ENCODE assay signal across 13 cellular contexts in genomic region chr11:76120513-76121081, GRCh38.
DNase-seq lines count a peak whose midpoint lies in the region; FAIRE-seq and TF ChIP-seq lines count a peak whose summit lies in the region.
"Had no signal": no experiment of that assay in that cellular context is flagged by ENCODE, and none has a peak within 500 bp of the region (broad histone marks: within the 10 kb centered on the region; RNA-seq: fewer than 3 reads in every experiment).

No MANE protein-coding gene starts in this region.

- TF ChIP-seq CTCF in bronchial epithelial cell (IDR thresholded peaks at IDR 0.05; ENCODE audit: insufficient read depth, low read length, severe bottlenecking): no peak
- no peak for TF ChIP-seq CTCF in hepatocyte (IDR thresholded peaks at IDR 0.05; ENCODE audit: poor library complexity)
- no peak for TF ChIP-seq CTCF in parathyroid adenoma (IDR thresholded peaks at IDR 0.05)
- TF ChIP-seq CTCF in GM13977 (IDR thresholded peaks at IDR 0.05; ENCODE audit: extremely low read depth, insufficient read depth, missing control alignments): no peak

- DNase-seq in ELF-1 (ENCODE audit: low read depth, low spot score) (peak; percentile 26), bronchial epithelial cell (ENCODE audit: low read depth) (no peak), hepatocyte (ENCODE audit: low spot score) (no peak), kidney glomerular epithelial cell (lab: John Stamatoyannopoulos, UW) (no peak), NCI-H82 (lab: John Stamatoyannopoulos, UW) (no peak), NOMO-1 (lab: John Stamatoyannopoulos, UW; ENCODE audit: unreplicated experiment in 2 of 2) (no peak), GM13977 (ENCODE audit: low spot score) (no peak)
- DNase-seq: activated CD8-positive, alpha-beta memory T cell treated with anti-CD3 and anti-CD28 coated beads, Interleukin-2, amount 50 U/mL, for 48 hours; NCI-H2029; stimulated activated naive CD4-positive, alpha-beta T cell treated with Interleukin-2 at 50 U/mL for 16 hours had no signal

- WGBS in hepatocyte (ENCODE audit: low lambda C conversion rate, missing lambda C conversion rate): 53% methylated on average over 5 of the region's 5 CpGs

- H3K4me3 ChIP-seq in bronchial epithelial cell (ENCODE audit: low read depth, low read length): no peak overlapping the region
- no peak overlapping the region for H3K4me3 ChIP-seq in hepatocyte
- no peak overlapping the region for H3K4me3 ChIP-seq in parathyroid adenoma (ENCODE audit: low read depth, low read length)
- H3K4me3 ChIP-seq: K562 had no signal

- peak; percentile 52 for FAIRE-seq in bronchial epithelial cell (lab: Jason Lieb, UNC)
- FAIRE-seq: K562, TTC549 had no signal

- in situ Hi-C loops in GM13977 (cut with MboI; ENCODE audit: low pct_unique_long_range_greater_than_20kb, low sequenced_read_pairs, unreplicated experiment): no loop called here

- H2AFZ ChIP-seq in hepatocyte: no peak overlapping the region
- peak overlapping the region; percentile 38 for H2AFZ ChIP-seq in parathyroid adenoma

- H3K4me2 ChIP-seq in hepatocyte: peak overlapping the region; percentile 52
- H3K4me2 ChIP-seq in parathyroid adenoma (ENCODE audit: low read length): no peak overlapping the region

- H3K4me1 ChIP-seq in hepatocyte (ENCODE audit: insufficient read depth) (peaks cover 13% of the 10 kb centered on the region), parathyroid adenoma (peaks cover 26% of the 10 kb centered on the region)

- H3K9me2 ChIP-seq in hepatocyte (replicated peaks; ENCODE audit: insufficient read depth): no peaks in the 10 kb centered on the region

- H3K27ac ChIP-seq in hepatocyte (peak overlapping the region; percentile 29), parathyroid adenoma (peak overlapping the region; percentile 78)

- no peak overlapping the region for H3K9ac ChIP-seq in parathyroid adenoma

- H3K36me3 ChIP-seq in bronchial epithelial cell (ENCODE audit: control insufficient read depth, insufficient read depth, low read length) (no peaks in the 10 kb centered on the region), hepatocyte (replicated peaks; ENCODE audit: insufficient read depth, low read depth) (no peaks in the 10 kb centered on the region), parathyroid adenoma (ENCODE audit: control insufficient read depth, insufficient read depth, low read length) (no peaks in the 10 kb centered on the region)

- H3K79me2 ChIP-seq in hepatocyte: no peaks in the 10 kb centered on the region
- H3K79me2 ChIP-seq in parathyroid adenoma: no peaks in the 10 kb centered on the region

- H3K9me3 ChIP-seq in hepatocyte (ENCODE audit: low read depth): no peaks in the 10 kb centered on the region
- H3K9me3 ChIP-seq in parathyroid adenoma (ENCODE audit: control insufficient read depth, low read length): no peaks in the 10 kb centered on the region

- H4K20me1 ChIP-seq in hepatocyte (ENCODE audit: insufficient read depth, poor library complexity, severe bottlenecking): no peaks in the 10 kb centered on the region

- H3K27me3 ChIP-seq in bronchial epithelial cell (ENCODE audit: control insufficient read depth, insufficient read depth, low read length): no peaks in the 10 kb centered on the region
- no peaks in the 10 kb centered on the region for H3K27me3 ChIP-seq in hepatocyte
- H3K27me3 ChIP-seq in parathyroid adenoma (ENCODE audit: control insufficient read depth, insufficient read depth, low read length): no peaks in the 10 kb centered on the region
